In the genomic region with DNA sequence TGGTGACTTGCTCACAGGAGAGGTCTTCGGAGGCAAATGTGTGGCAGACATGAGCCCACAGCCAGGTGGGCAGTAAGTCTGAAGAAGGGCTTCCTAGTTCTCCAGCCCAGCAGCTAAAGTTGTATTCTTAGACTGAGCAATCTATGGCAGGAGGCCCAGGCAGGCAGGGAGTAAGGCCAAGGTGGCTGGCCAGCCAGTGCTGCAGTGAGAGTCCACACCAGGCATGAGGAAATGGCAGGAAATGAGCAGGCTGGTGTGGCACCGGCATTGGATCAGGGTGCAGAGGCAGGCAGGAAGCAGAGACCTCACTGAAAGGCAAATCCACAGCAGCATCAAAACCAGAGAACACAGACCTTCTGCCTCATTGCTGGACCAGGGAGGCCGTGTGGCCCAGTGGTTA, we compare ENCODE assay signal across 17 cellular contexts.
DNase-seq lines count a peak whose midpoint lies in the region; ATAC-seq and TF ChIP-seq lines count a peak whose summit lies in the region.
"Had no signal": no experiment of that assay in that cellular context is flagged by ENCODE, and none has a peak within 500 bp of the region (broad histone marks: within the 10 kb centered on the region; RNA-seq: fewer than 3 reads in every experiment).

No MANE protein-coding gene starts in this region.

- peak overlapping the region; percentile 35; the same call in 1 of the 2 replicates for H2AFZ ChIP-seq in PC-3 (ENCODE audit: low read length)

- no peaks in the 10 kb centered on the region for H4K20me1 ChIP-seq in PC-3 (ENCODE audit: low read length)

- H3K27ac ChIP-seq in PC-3 (ENCODE audit: low read length), result no peak overlapping the region
- H3K27ac ChIP-seq in upper lobe of left lung, result no peak overlapping the region
- no peak overlapping the region for H3K27ac ChIP-seq in A673 (ENCODE audit: low read depth, low read length, poor library complexity, severe bottlenecking)
- H3K27ac ChIP-seq: skin epidermis, suprapubic skin had no signal

- H3K9me2 ChIP-seq in PC-3 (replicated peaks; ENCODE audit: low read length), result no peaks in the 10 kb centered on the region

- H3K4me3 ChIP-seq in PC-3 (ENCODE audit: low read length), result no peak overlapping the region
- H3K4me3 ChIP-seq in upper lobe of left lung, result no peak overlapping the region
- H3K4me3 ChIP-seq in A673 (ENCODE audit: low read depth, low read length, poor library complexity, severe bottlenecking), result no peak overlapping the region
- H3K4me3 ChIP-seq: skin epidermis, suprapubic skin had no signal

- H3K4me1 ChIP-seq in PC-3 (ENCODE audit: insufficient read depth, low read length) (peaks cover 27% of the 10 kb centered on the region), upper lobe of left lung (no peaks in the 10 kb centered on the region), A673 (ENCODE audit: insufficient read depth, low read length, poor library complexity, severe bottlenecking) (no peaks in the 10 kb centered on the region)
- H3K4me1 ChIP-seq: suprapubic skin had no signal

- no peaks in the 10 kb centered on the region for H3K9me3 ChIP-seq in PC-3 (ENCODE audit: low read length)
- H3K9me3 ChIP-seq in upper lobe of left lung, result no peaks in the 10 kb centered on the region
- H3K9me3 ChIP-seq in A673 (ENCODE audit: low read depth, low read length, poor library complexity, severe bottlenecking), result no peaks in the 10 kb centered on the region
- H3K9me3 ChIP-seq: suprapubic skin had no signal

- intact Hi-C loops in PC-3 (cut with micrococcal nuclease) (no loop called here), left ventricle myocardium superior (cut with micrococcal nuclease) (loop anchor here (5.0 kb wide), 1 partner anchor 82 kb away; the partner anchor contains the start of gene PDE1C), A673 (cut with micrococcal nuclease; ENCODE audit: unreplicated experiment) (no loop called here)

- BruUV-seq in PC-3 (replicated peaks; lab: Mats Ljungman, UMichigan) (no TSS peak), A673 (replicated peaks; lab: Mats Ljungman, UMichigan) (no TSS peak)

- H3K36me3 ChIP-seq in PC-3 (ENCODE audit: low read depth, low read length) (no peaks in the 10 kb centered on the region), upper lobe of left lung (no peaks in the 10 kb centered on the region), A673 (ENCODE audit: insufficient read depth, low read length, poor library complexity, severe bottlenecking) (no peaks in the 10 kb centered on the region)
- H3K36me3 ChIP-seq: suprapubic skin had no signal

- TF ChIP-seq EP300 in upper lobe of left lung (IDR thresholded peaks at IDR 0.05), result no peak

- CTCF ChIA-PET in PC-3 (lab: Charles Lee) (interaction anchor here (0.7 kb wide), 1 partner anchor 411 kb away, joined by 3 read pairs; no protein-coding TSS in a partner anchor), A673 (lab: Charles Lee) (no interaction called here)

- H3F3A ChIP-seq in PC-3 (ENCODE audit: low read length, unreplicated experiment), result no peaks in the 10 kb centered on the region

- no peaks in the 10 kb centered on the region for H3K79me2 ChIP-seq in PC-3 (ENCODE audit: low read length)

- ATAC-seq in PC-3, result peak; percentile 57
- ATAC-seq in left ventricle myocardium superior, result peak; percentile 79
- ATAC-seq in upper lobe of left lung (ENCODE audit: low FRiP score in 2 of 2), result peak; percentile 13 to 34
- ATAC-seq in HG03457 (IDR thresholded peaks at IDR 0.05; ENCODE audit: unreplicated experiment), result no peak
- ATAC-seq: activated T-cell treated with anti-CD3 and anti-CD28 coated beads, Interleukin-2, amount 50 U/mL, for 4 hours; T-helper 17 cell had no signal

- no peak overlapping the region for H3K4me2 ChIP-seq in PC-3 (ENCODE audit: low read length)

- WGBS in upper lobe of left lung, 2 donors, result 71 to 75% methylated on average over 3 of the region's 3 CpGs

- no peak overlapping the region for H3K9ac ChIP-seq in PC-3 (ENCODE audit: low read length)

- DNase-seq in PC-3 (no peak), cerebellum (ENCODE audit: low spot score) (peak; percentile 57), left ventricle myocardium superior (peak; percentile 83), upper lobe of left lung (peak in 1 of 2 donors; percentile 5), GOT3 (lab: John Stamatoyannopoulos, UW) (no peak), A673 (ENCODE audit: low spot score) (no peak)
- DNase-seq in activated CD4-positive, alpha-beta T cell treated with anti-CD3 and anti-CD28 coated beads, Interleukin-2, amount 50 U/mL, for 48 hours, result no peak
- DNase-seq: activated CD4-positive, alpha-beta T cell treated with anti-CD3 and anti-CD28 coated beads, Interleukin-2, amount 10 ng/mL, durations not matched to agents 24 days and 14 days; activated T-cell treated with anti-CD3 and anti-CD28 coated beads, Interleukin-2, amount 50 U/mL, for 4 hours; HFFc6; NCI-H1092; NCI-H2171 treated with DMSO at 0.1 percent for 48 hours; nephron progenitor cell; T-helper 17 cell had no signal

- TF ChIP-seq CTCF in PC-3 (conservative IDR thresholded peaks at IDR 0.05; ENCODE audit: low read depth, low read length) (no peak), upper lobe of left lung (IDR thresholded peaks at IDR 0.05) (no peak), A673 (conservative IDR thresholded peaks at IDR 0.05; ENCODE audit: low read depth, low read length) (no peak)

- H3K27me3 ChIP-seq in PC-3 (ENCODE audit: low read length) (no peaks in the 10 kb centered on the region), upper lobe of left lung (no peaks in the 10 kb centered on the region), A673 (replicated peaks; ENCODE audit: insufficient read depth, low read depth, low read length, poor library complexity) (peaks cover 45% of the 10 kb centered on the region)
- H3K27me3 ChIP-seq: suprapubic skin had no signal

- POLR2A ChIA-PET in PC-3 (lab: Charles Lee; ENCODE audit: unreplicated experiment) (no interaction called here), A673 (lab: Charles Lee; ENCODE audit: low non-redundant PET) (no interaction called here)

- no peak for TF ChIP-seq POLR2A in upper lobe of left lung (IDR thresholded peaks at IDR 0.05)

Comparison
In these comparisons a context has a peak if more than half of its experiments do, and no peak if none do; other contexts are left out.
1. DNase-seq: peak in cerebellum (single experiment) and left ventricle myocardium superior (single experiment); none in PC-3 (single experiment), GOT3 (single experiment), A673 (single experiment) and activated CD4-positive, alpha-beta T cell treated with anti-CD3 and anti-CD28 coated beads, Interleukin-2, amount 50 U/mL, for 48 hours (0 of 2).